ENCODE assay signal across 1 cellular context in the genomic region with DNA sequence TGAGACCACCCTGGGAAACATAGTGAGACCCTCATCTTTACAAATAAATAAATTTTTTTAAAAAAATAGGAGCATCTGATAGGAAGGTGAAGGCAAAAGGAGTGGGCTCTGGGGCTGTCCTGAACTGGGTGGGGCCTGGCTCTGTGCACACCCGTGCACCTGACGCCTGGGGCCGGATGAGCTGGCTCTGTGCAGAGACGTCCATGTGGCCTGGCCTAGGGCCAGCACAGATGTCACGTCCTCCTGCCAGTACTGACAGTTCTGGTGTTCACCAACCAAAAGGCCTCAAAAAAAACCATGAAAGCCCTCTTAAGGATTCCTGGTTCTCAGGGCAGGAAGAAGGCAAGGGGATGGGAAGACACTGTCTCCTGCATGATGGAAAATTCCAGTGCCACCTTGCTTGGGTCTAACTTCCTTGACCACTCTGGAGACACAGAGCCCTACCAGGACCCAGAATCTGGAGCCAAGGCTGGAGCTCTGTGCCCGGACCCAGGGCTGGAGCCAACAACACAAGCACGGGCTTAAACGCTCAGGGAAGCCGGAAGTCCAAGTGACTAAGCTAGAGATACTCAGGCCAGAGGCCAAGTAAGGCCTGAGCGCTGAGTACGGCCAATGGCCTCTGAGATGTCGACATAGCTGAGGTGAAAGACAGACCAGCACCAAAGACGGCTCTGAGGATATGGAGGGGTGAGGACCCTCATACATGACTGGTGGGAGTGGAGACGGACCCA.
TF ChIP-seq lines count a peak whose summit lies in the region.

No MANE protein-coding gene starts in this region.

TF ChIP-seq in PFSK-1, 5 proteins besides CTCF, POLR2A, EP300 and RAD21 (continued from another document):
- TF ChIP-seq, protein P1, sequence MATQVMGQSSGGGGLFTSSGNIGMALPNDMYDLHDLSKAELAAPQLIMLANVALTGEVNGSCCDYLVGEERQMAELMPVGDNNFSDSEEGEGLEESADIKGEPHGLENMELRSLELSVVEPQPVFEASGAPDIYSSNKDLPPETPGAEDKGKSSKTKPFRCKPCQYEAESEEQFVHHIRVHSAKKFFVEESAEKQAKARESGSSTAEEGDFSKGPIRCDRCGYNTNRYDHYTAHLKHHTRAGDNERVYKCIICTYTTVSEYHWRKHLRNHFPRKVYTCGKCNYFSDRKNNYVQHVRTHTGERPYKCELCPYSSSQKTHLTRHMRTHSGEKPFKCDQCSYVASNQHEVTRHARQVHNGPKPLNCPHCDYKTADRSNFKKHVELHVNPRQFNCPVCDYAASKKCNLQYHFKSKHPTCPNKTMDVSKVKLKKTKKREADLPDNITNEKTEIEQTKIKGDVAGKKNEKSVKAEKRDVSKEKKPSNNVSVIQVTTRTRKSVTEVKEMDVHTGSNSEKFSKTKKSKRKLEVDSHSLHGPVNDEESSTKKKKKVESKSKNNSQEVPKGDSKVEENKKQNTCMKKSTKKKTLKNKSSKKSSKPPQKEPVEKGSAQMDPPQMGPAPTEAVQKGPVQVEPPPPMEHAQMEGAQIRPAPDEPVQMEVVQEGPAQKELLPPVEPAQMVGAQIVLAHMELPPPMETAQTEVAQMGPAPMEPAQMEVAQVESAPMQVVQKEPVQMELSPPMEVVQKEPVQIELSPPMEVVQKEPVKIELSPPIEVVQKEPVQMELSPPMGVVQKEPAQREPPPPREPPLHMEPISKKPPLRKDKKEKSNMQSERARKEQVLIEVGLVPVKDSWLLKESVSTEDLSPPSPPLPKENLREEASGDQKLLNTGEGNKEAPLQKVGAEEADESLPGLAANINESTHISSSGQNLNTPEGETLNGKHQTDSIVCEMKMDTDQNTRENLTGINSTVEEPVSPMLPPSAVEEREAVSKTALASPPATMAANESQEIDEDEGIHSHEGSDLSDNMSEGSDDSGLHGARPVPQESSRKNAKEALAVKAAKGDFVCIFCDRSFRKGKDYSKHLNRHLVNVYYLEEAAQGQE (IDR thresholded peaks at IDR 0.05; ENCODE audit: insufficient read depth in 1 of 2, low read depth in 2 of 2, low read length in 2 of 2), result no peak
